10 cellular contexts compared by ENCODE assay signal in genomic region chr14:77044776-77045569, GRCh38. TPM values are rescaled to one million over a fixed set of nuclear protein-coding genes. Genes with fewer than 3 reads are reported as not detected.
DNase-seq lines count a peak whose midpoint lies in the region; ATAC-seq and TF ChIP-seq lines count a peak whose summit lies in the region.
"Had no signal": no experiment of that assay in that cellular context is flagged by ENCODE, and none has a peak within 500 bp of the region (broad histone marks: within the 10 kb centered on the region; RNA-seq: fewer than 3 reads in every experiment).

No MANE protein-coding gene starts in this region.

- intact Hi-C loops in ascending aorta (cut with DNase I) = loop anchor here (5.0 to 10.0 kb wide), 3 partner anchors 88 to 1060 kb away; partner anchors contain the start of genes IFT43 and TGFB3
- intact Hi-C loops in right cardiac atrium (cut with DNase I) = loop anchor here in 1 of 4 donors (2.0 kb wide), 1 partner anchor 20 kb away; no protein-coding TSS in a partner anchor

- H3K4me1 ChIP-seq in ascending aorta (peaks cover 26 to 51% of the 10 kb centered on the region in 2 donors), right cardiac atrium (ENCODE audit: control insufficient read depth, insufficient read depth, low read length) (peaks cover 36% of the 10 kb centered on the region), skeletal muscle satellite cell (ENCODE audit: control insufficient read depth, insufficient read depth, low read length) (peaks cover 62% of the 10 kb centered on the region)

- H3K27me3 ChIP-seq in ascending aorta (no peaks in the 10 kb centered on the region), right cardiac atrium (ENCODE audit: control insufficient read depth, insufficient read depth) (no peaks in the 10 kb centered on the region), skeletal muscle satellite cell (ENCODE audit: control insufficient read depth, insufficient read depth, low read length) (no peaks in the 10 kb centered on the region)
- H3K27me3 ChIP-seq: brain microvascular endothelial cell had no signal

- peak overlapping the region; percentile 78 to 88 for H3K27ac ChIP-seq in ascending aorta
- peak overlapping the region; percentile 95 for H3K27ac ChIP-seq in right cardiac atrium (ENCODE audit: low read length)
- H3K27ac ChIP-seq: brain microvascular endothelial cell had no signal

- DNase-seq in GM04504 (ENCODE audit: low read depth) (peak; percentile 78), ascending aorta (ENCODE audit: low spot score in 2 of 2) (peak in 1 of 2 donors; percentile 73), right cardiac atrium (peak in 2 of 3 donors; percentile 67 to 82), NCI-H1436 (lab: John Stamatoyannopoulos, UW) (no peak)
- no peak for DNase-seq in stimulated activated CD4-positive, alpha-beta T cell treated with anti-CD3 and anti-CD28 coated beads, Interleukin-15, amount 100 ng/mL, for 24 hours
- DNase-seq: brain microvascular endothelial cell, NCI-H1105 had no signal

- no peaks in the 10 kb centered on the region for H3K9me3 ChIP-seq in ascending aorta
- H3K9me3 ChIP-seq in right cardiac atrium (ENCODE audit: control insufficient read depth, low read length) = no peaks in the 10 kb centered on the region
- no peaks in the 10 kb centered on the region for H3K9me3 ChIP-seq in skeletal muscle satellite cell (replicated peaks; ENCODE audit: low read length)

- H3K4me3 ChIP-seq in ascending aorta (no peak overlapping the region), right cardiac atrium (ENCODE audit: low read length) (no peak overlapping the region), skeletal muscle satellite cell (ENCODE audit: low read length) (no peak overlapping the region)

- peak overlapping the region; percentile 51 for H3K4me2 ChIP-seq in skeletal muscle satellite cell (ENCODE audit: low read length)

- no peak for TF ChIP-seq CTCF in ascending aorta (IDR thresholded peaks at IDR 0.05)

- peak overlapping the region; percentile 17 for H3K9ac ChIP-seq in skeletal muscle satellite cell (ENCODE audit: low read depth, low read length)

- WGBS in right cardiac atrium = 20% methylated on average over 4 of the region's 4 CpGs

- ATAC-seq in right cardiac atrium (peak; percentile 4 to 12), GM18868 (IDR thresholded peaks at IDR 0.05; ENCODE audit: unreplicated experiment) (no peak), GM21717 (IDR thresholded peaks at IDR 0.05; ENCODE audit: unreplicated experiment) (no peak)

- H3K36me3 ChIP-seq in ascending aorta = no peaks in the 10 kb centered on the region
- no peaks in the 10 kb centered on the region for H3K36me3 ChIP-seq in skeletal muscle satellite cell (ENCODE audit: insufficient read depth, low read length)
- H3K36me3 ChIP-seq: brain microvascular endothelial cell had no signal

RNA-seq across cellular contexts. Expression of gene IRF2BPL, which starts 16.5 kb away (rescaled TPM):
- total RNA-seq in ascending aorta (68.1 TPM), right cardiac atrium (10 to 100 TPM; 43.5 to 61.2 (median 51.5) TPM)
- 22.0 TPM for polyA plus RNA-seq in right cardiac atrium
- total RNA-seq in skeletal muscle satellite cell (2012; rRNA removed) = 11.4 and 15.5 TPM in 2 replicates

RNA-seq across cellular contexts. Expression of gene CIPC, which starts 53.1 kb away (rescaled TPM):
- total RNA-seq in ascending aorta (5.0 TPM), right cardiac atrium (10 to 100 TPM; 54.3 to 73.1 (median 65.9) TPM)
- 28.1 TPM for polyA plus RNA-seq in right cardiac atrium
- total RNA-seq in skeletal muscle satellite cell (2012; rRNA removed) = 9.9 and 10.5 TPM in 2 replicates

Comparison
In these comparisons a context has a peak if more than half of its experiments do, and no peak if none do; other contexts are left out.
1. DNase-seq: peak in GM04504 (single experiment) and right cardiac atrium (2 of 3); none in NCI-H1436 (single experiment) and stimulated activated CD4-positive, alpha-beta T cell treated with anti-CD3 and anti-CD28 coated beads, Interleukin-15, amount 100 ng/mL, for 24 hours (single experiment).
2. ATAC-seq: peak in right cardiac atrium (2 of 2); none in GM18868 (single experiment) and GM21717 (single experiment).